ENCODE assay signal across 17 cellular contexts in genomic region chr5:146027746-146028145, GRCh38.
A peak's percentile ranks its signal among the peaks of the same experiment; 100 is the strongest.
DNase-seq lines count a peak whose midpoint lies in the region; ATAC-seq and TF ChIP-seq lines count a peak whose summit lies in the region.
"Had no signal": no experiment of that assay in that cellular context is flagged by ENCODE, and none has a peak within 500 bp of the region (broad histone marks: within the 10 kb centered on the region; RNA-seq: fewer than 3 reads in every experiment).

No MANE protein-coding gene starts in this region.

- H3K27me3 ChIP-seq in PC-3 (ENCODE audit: low read length) (no peaks in the 10 kb centered on the region), esophagus (ENCODE audit: control insufficient read depth in 1 of 2, insufficient read depth in 2 of 2, low read length in 2 of 2) (no peaks in the 10 kb centered on the region), muscle layer of duodenum (ENCODE audit: low read depth, low read length) (no peaks in the 10 kb centered on the region), GM23248 (replicated peaks; ENCODE audit: insufficient read depth) (0 out of 2 replicates have a peak, but pooled peaks cover 4% of the 10 kb centered on the region), trophoblast cell (ENCODE audit: insufficient read depth, low read length) (no peaks in the 10 kb centered on the region)
- H3K27me3 ChIP-seq: ascending aorta, heart right ventricle had no signal

- BruUV-seq in PC-3 (replicated peaks; lab: Mats Ljungman, UMichigan): no TSS peak

- intact Hi-C loops in PC-3 (cut with micrococcal nuclease): loop anchor here (5.0 kb wide), 2 partner anchors 45 to 90 kb away; partner anchors contain the start of gene SH3RF2

- H3K4me2 ChIP-seq in PC-3 (ENCODE audit: low read length): peak overlapping the region; percentile 55
- H3K4me2 ChIP-seq in GM23248 (ENCODE audit: unreplicated experiment): no peak overlapping the region
- H3K4me2 ChIP-seq in trophoblast cell (ENCODE audit: low read length): no peak overlapping the region

- POLR2A ChIA-PET in PC-3 (lab: Charles Lee; ENCODE audit: unreplicated experiment): no interaction called here

- H3K79me1 ChIP-seq in trophoblast cell (ENCODE audit: low read length): no peaks in the 10 kb centered on the region

- H4K8ac ChIP-seq in trophoblast cell (ENCODE audit: low read depth, low read length): no peak overlapping the region

- H3F3A ChIP-seq in PC-3 (ENCODE audit: low read length, unreplicated experiment) (no peaks in the 10 kb centered on the region), GM23248 (ENCODE audit: insufficient read depth) (no peaks in the 10 kb centered on the region)

- H2BK12ac ChIP-seq in trophoblast cell (ENCODE audit: low read length): no peak overlapping the region

- ATAC-seq in PC-3: peak; percentile 99
- ATAC-seq: activated CD4-positive, CD25-positive, alpha-beta regulatory T cell treated with anti-CD3 and anti-CD28 coated beads, Interleukin-2, amount 50 U/mL, for 24 hours; activated T-cell treated with anti-CD3 and anti-CD28 coated beads, Interleukin-2, amount 50 U/mL, for 72 hours; effector memory CD8-positive, alpha-beta T cell; heart right ventricle had no signal

- 47 to 57% methylated on average over 10 of the region's 10 CpGs for WGBS in esophagus, 2 donors
- 67 to 81% methylated on average over 10 of the region's 10 CpGs for WGBS in GM23248 (ENCODE audit: low coverage in 1 of 2, low lambda C conversion rate in 2 of 2, missing lambda C conversion rate in 2 of 2), 2 experiments
- WGBS in trophoblast cell (ENCODE audit: extremely low coverage, insufficient coverage, insufficient read length): no CpG with 5 or more reads among the region's 10 CpGs

- H3K27ac ChIP-seq in PC-3 (ENCODE audit: low read length) (peak overlapping the region; percentile 59), esophagus (ENCODE audit: low read depth in 2 of 2, low read length in 1 of 2) (peak overlapping the region; percentile 62 to 90), muscle layer of duodenum (ENCODE audit: low read length) (peak overlapping the region; percentile 58), GM23248 (no peak overlapping the region), trophoblast cell (ENCODE audit: low read depth, low read length) (no peak overlapping the region)
- H3K27ac ChIP-seq: ascending aorta, heart right ventricle had no signal

- no peak overlapping the region for H4K91ac ChIP-seq in trophoblast cell (ENCODE audit: low read depth, low read length)

- H3K9me2 ChIP-seq in PC-3 (replicated peaks; ENCODE audit: low read length): no peaks in the 10 kb centered on the region
- H3K9me2 ChIP-seq in GM23248 (ENCODE audit: insufficient read depth): no peaks in the 10 kb centered on the region

- no peak overlapping the region for H2BK5ac ChIP-seq in trophoblast cell (ENCODE audit: low read depth, low read length, poor library complexity)

- H3K9ac ChIP-seq in PC-3 (ENCODE audit: low read length): peak overlapping the region; percentile 28; the same call in 1 of the 2 replicates
- H3K9ac ChIP-seq in GM23248: no peak overlapping the region
- no peak overlapping the region for H3K9ac ChIP-seq in trophoblast cell (ENCODE audit: low read length)

- H3K14ac ChIP-seq in trophoblast cell (ENCODE audit: low read length): no peak overlapping the region

- no peaks in the 10 kb centered on the region for H3K9me3 ChIP-seq in PC-3 (ENCODE audit: low read length)
- H3K9me3 ChIP-seq in esophagus (ENCODE audit: control insufficient read depth in 2 of 2, insufficient read depth in 1 of 2, low read depth in 1 of 2, low read length in 1 of 2): no peaks in the 10 kb centered on the region
- H3K9me3 ChIP-seq in muscle layer of duodenum (ENCODE audit: control insufficient read depth in 1 of 2, low read length in 2 of 2): no peaks in the 10 kb centered on the region
- no peaks in the 10 kb centered on the region for H3K9me3 ChIP-seq in GM23248 (ENCODE audit: low read depth)
- no peaks in the 10 kb centered on the region for H3K9me3 ChIP-seq in trophoblast cell (ENCODE audit: insufficient read depth, low read depth, low read length)
- H3K9me3 ChIP-seq: ascending aorta, heart right ventricle had no signal

- H4K12ac ChIP-seq in trophoblast cell (ENCODE audit: low read depth, low read length): no peak overlapping the region

- H3K4me1 ChIP-seq in PC-3 (ENCODE audit: insufficient read depth, low read length) (peaks cover 21% of the 10 kb centered on the region), esophagus (ENCODE audit: control insufficient read depth in 2 of 2, insufficient read depth in 2 of 2, low read length in 1 of 2) (peaks cover 0 to 6% of the 10 kb centered on the region in 2 donors), muscle layer of duodenum (ENCODE audit: control insufficient read depth in 1 of 2, insufficient read depth in 2 of 2, low read length in 2 of 2) (peaks cover 0 to 7% of the 10 kb centered on the region in 2 donors), GM23248 (ENCODE audit: insufficient read depth) (no peaks in the 10 kb centered on the region), trophoblast cell (ENCODE audit: control insufficient read depth in 1 of 2, insufficient read depth in 2 of 2, low read length in 2 of 2) (no peaks in the 10 kb centered on the region)
- H3K4me1 ChIP-seq: ascending aorta had no signal

- CTCF ChIA-PET in PC-3 (lab: Charles Lee): interaction anchor here (0.6 to 1.0 kb wide), 3 partner anchors 14 to 309 kb away, joined by 3 to 4 read pairs (median 3); no protein-coding TSS in a partner anchor

- in situ Hi-C loops in GM23248 (cut with MboI): no loop called here

- H2AK5ac ChIP-seq in trophoblast cell (ENCODE audit: low read length): no peak overlapping the region

- peak overlapping the region; percentile 46 for H2AFZ ChIP-seq in PC-3 (ENCODE audit: low read length)
- H2AFZ ChIP-seq in GM23248: no peak overlapping the region
- no peak overlapping the region for H2AFZ ChIP-seq in trophoblast cell (ENCODE audit: insufficient read depth, low read length, poor library complexity)

- TF ChIP-seq CTCF in PC-3 (conservative IDR thresholded peaks at IDR 0.05; ENCODE audit: low read depth, low read length): no peak

- H3K23ac ChIP-seq in trophoblast cell (ENCODE audit: low read length): no peak overlapping the region

- peak; percentile 39 for DNase-seq in H4 (ENCODE audit: low spot score)
- DNase-seq in PC-3: peak; percentile 96
- no peak for DNase-seq in activated naive CD4-positive, alpha-beta T cell treated with Interleukin-2 at 50 U/mL for 16 hours
- DNase-seq in GM23248: no peak
- no peak for DNase-seq in UCSD-AML1 (lab: John Stamatoyannopoulos, UW; ENCODE audit: unreplicated experiment)
- DNase-seq in trophoblast cell: no peak
- DNase-seq: activated T-cell treated with anti-CD3 and anti-CD28 coated beads, Interleukin-2, amount 50 U/mL, for 72 hours; CD4-positive, CD25-positive, alpha-beta regulatory T cell; effector memory CD8-positive, alpha-beta T cell; heart right ventricle; midbrain; NCI-H1092; NCI-H524 treated with DMSO at 0.1 percent for 48 hours had no signal

- H3K4me3 ChIP-seq in PC-3 (ENCODE audit: low read length): 0 out of 2 replicates have a peak overlapping the region, but pooled peaks have one; percentile 2
- no peak overlapping the region for H3K4me3 ChIP-seq in esophagus (ENCODE audit: low read depth in 1 of 2, low read length in 2 of 2)
- H3K4me3 ChIP-seq in muscle layer of duodenum (ENCODE audit: low read depth in 1 of 2, low read length in 2 of 2): no peak overlapping the region
- H3K4me3 ChIP-seq in GM23248: no peak overlapping the region
- H3K4me3 ChIP-seq in trophoblast cell (ENCODE audit: low read depth, low read length): no peak overlapping the region
- H3K4me3 ChIP-seq: ascending aorta, heart right ventricle had no signal

- no peak overlapping the region for H3K18ac ChIP-seq in trophoblast cell (ENCODE audit: low read length)

- H4K20me1 ChIP-seq in PC-3 (ENCODE audit: low read length) (no peaks in the 10 kb centered on the region), GM23248 (ENCODE audit: insufficient read depth) (no peaks in the 10 kb centered on the region)

- H3K36me3 ChIP-seq in PC-3 (ENCODE audit: low read depth, low read length): no peaks in the 10 kb centered on the region
- H3K36me3 ChIP-seq in esophagus (ENCODE audit: control insufficient read depth in 2 of 2, insufficient read depth in 2 of 2, low read length in 1 of 2): no peaks in the 10 kb centered on the region
- no peaks in the 10 kb centered on the region for H3K36me3 ChIP-seq in muscle layer of duodenum (ENCODE audit: control insufficient read depth in 1 of 2, insufficient read depth in 2 of 2, low read length in 2 of 2)
- no peaks in the 10 kb centered on the region for H3K36me3 ChIP-seq in GM23248 (ENCODE audit: low read depth)
- H3K36me3 ChIP-seq in trophoblast cell (ENCODE audit: control insufficient read depth in 1 of 2, insufficient read depth in 2 of 2, low read length in 2 of 2): no peaks in the 10 kb centered on the region
- H3K36me3 ChIP-seq: ascending aorta, heart right ventricle had no signal

- no peak overlapping the region for H2BK120ac ChIP-seq in trophoblast cell (ENCODE audit: insufficient read depth, low read length, poor library complexity)

- H3K79me2 ChIP-seq in PC-3 (ENCODE audit: low read length) (no peaks in the 10 kb centered on the region), GM23248 (ENCODE audit: insufficient read depth) (no peaks in the 10 kb centered on the region), trophoblast cell (ENCODE audit: control insufficient read depth, insufficient read depth, low read length, poor library complexity) (no peaks in the 10 kb centered on the region)

- no peak overlapping the region for H3K4ac ChIP-seq in trophoblast cell (ENCODE audit: low read depth, low read length)

Comparison
In these comparisons a context has a peak if more than half of its experiments do, and no peak if none do; other contexts are left out.
1. DNase-seq: peak in H4 (single experiment) and PC-3 (single experiment); none in activated naive CD4-positive, alpha-beta T cell treated with Interleukin-2 at 50 U/mL for 16 hours (single experiment), GM23248 (single experiment), UCSD-AML1 (single experiment) and trophoblast cell (0 of 2).
2. H3K27ac ChIP-seq: peak in PC-3 (single experiment), esophagus (2 of 2) and muscle layer of duodenum (single experiment); none in GM23248 (single experiment) and trophoblast cell (single experiment).